ENCODE assay signal across 1 cellular context in the genomic region with DNA sequence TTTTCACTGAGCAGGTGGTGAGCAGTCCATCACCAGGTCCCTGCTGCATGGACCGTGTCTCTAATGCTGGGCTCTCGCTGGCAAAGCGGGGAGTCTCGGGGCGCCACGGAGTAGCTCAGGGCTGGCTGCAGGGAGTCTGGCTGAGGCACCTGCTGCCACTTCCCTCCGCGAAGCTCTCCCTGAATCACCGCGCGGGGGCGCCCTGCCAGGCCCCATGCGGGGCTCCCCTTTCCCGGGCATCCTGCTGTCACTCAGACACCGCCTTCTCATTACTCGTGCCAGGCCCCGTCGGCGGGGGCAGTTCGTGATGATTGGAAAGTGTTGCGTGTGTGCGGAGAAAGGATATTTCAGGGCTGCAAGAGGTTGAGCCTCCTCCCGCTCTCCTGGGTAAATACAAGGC.
TF ChIP-seq lines count a peak whose summit lies in the region.

No MANE protein-coding gene starts in this region.

TF ChIP-seq in GM23338, 12 proteins besides CTCF, POLR2A, EP300 and RAD21 (continued from another document):
- TF ChIP-seq, protein P1, sequence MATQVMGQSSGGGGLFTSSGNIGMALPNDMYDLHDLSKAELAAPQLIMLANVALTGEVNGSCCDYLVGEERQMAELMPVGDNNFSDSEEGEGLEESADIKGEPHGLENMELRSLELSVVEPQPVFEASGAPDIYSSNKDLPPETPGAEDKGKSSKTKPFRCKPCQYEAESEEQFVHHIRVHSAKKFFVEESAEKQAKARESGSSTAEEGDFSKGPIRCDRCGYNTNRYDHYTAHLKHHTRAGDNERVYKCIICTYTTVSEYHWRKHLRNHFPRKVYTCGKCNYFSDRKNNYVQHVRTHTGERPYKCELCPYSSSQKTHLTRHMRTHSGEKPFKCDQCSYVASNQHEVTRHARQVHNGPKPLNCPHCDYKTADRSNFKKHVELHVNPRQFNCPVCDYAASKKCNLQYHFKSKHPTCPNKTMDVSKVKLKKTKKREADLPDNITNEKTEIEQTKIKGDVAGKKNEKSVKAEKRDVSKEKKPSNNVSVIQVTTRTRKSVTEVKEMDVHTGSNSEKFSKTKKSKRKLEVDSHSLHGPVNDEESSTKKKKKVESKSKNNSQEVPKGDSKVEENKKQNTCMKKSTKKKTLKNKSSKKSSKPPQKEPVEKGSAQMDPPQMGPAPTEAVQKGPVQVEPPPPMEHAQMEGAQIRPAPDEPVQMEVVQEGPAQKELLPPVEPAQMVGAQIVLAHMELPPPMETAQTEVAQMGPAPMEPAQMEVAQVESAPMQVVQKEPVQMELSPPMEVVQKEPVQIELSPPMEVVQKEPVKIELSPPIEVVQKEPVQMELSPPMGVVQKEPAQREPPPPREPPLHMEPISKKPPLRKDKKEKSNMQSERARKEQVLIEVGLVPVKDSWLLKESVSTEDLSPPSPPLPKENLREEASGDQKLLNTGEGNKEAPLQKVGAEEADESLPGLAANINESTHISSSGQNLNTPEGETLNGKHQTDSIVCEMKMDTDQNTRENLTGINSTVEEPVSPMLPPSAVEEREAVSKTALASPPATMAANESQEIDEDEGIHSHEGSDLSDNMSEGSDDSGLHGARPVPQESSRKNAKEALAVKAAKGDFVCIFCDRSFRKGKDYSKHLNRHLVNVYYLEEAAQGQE (IDR thresholded peaks at IDR 0.05; ENCODE audit: unreplicated experiment): no peak
- TF ChIP-seq EZH2 (IDR thresholded peaks at IDR 0.05; ENCODE audit: low read depth, unreplicated experiment) (no peak), NANOG (IDR thresholded peaks at IDR 0.05; ENCODE audit: borderline replicate concordance) (no peak), POLR2AphosphoS5 (IDR thresholded peaks at IDR 0.05; ENCODE audit: low read depth) (no peak), CREB1 (CRISPR knock-in tag; IDR thresholded peaks at IDR 0.05; ENCODE audit: low read depth) (no peak)
- TF ChIP-seq, protein P2, sequence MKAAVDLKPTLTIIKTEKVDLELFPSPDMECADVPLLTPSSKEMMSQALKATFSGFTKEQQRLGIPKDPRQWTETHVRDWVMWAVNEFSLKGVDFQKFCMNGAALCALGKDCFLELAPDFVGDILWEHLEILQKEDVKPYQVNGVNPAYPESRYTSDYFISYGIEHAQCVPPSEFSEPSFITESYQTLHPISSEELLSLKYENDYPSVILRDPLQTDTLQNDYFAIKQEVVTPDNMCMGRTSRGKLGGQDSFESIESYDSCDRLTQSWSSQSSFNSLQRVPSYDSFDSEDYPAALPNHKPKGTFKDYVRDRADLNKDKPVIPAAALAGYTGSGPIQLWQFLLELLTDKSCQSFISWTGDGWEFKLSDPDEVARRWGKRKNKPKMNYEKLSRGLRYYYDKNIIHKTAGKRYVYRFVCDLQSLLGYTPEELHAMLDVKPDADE (IDR thresholded peaks at IDR 0.05): no peak
- TF ChIP-seq, protein P3, sequence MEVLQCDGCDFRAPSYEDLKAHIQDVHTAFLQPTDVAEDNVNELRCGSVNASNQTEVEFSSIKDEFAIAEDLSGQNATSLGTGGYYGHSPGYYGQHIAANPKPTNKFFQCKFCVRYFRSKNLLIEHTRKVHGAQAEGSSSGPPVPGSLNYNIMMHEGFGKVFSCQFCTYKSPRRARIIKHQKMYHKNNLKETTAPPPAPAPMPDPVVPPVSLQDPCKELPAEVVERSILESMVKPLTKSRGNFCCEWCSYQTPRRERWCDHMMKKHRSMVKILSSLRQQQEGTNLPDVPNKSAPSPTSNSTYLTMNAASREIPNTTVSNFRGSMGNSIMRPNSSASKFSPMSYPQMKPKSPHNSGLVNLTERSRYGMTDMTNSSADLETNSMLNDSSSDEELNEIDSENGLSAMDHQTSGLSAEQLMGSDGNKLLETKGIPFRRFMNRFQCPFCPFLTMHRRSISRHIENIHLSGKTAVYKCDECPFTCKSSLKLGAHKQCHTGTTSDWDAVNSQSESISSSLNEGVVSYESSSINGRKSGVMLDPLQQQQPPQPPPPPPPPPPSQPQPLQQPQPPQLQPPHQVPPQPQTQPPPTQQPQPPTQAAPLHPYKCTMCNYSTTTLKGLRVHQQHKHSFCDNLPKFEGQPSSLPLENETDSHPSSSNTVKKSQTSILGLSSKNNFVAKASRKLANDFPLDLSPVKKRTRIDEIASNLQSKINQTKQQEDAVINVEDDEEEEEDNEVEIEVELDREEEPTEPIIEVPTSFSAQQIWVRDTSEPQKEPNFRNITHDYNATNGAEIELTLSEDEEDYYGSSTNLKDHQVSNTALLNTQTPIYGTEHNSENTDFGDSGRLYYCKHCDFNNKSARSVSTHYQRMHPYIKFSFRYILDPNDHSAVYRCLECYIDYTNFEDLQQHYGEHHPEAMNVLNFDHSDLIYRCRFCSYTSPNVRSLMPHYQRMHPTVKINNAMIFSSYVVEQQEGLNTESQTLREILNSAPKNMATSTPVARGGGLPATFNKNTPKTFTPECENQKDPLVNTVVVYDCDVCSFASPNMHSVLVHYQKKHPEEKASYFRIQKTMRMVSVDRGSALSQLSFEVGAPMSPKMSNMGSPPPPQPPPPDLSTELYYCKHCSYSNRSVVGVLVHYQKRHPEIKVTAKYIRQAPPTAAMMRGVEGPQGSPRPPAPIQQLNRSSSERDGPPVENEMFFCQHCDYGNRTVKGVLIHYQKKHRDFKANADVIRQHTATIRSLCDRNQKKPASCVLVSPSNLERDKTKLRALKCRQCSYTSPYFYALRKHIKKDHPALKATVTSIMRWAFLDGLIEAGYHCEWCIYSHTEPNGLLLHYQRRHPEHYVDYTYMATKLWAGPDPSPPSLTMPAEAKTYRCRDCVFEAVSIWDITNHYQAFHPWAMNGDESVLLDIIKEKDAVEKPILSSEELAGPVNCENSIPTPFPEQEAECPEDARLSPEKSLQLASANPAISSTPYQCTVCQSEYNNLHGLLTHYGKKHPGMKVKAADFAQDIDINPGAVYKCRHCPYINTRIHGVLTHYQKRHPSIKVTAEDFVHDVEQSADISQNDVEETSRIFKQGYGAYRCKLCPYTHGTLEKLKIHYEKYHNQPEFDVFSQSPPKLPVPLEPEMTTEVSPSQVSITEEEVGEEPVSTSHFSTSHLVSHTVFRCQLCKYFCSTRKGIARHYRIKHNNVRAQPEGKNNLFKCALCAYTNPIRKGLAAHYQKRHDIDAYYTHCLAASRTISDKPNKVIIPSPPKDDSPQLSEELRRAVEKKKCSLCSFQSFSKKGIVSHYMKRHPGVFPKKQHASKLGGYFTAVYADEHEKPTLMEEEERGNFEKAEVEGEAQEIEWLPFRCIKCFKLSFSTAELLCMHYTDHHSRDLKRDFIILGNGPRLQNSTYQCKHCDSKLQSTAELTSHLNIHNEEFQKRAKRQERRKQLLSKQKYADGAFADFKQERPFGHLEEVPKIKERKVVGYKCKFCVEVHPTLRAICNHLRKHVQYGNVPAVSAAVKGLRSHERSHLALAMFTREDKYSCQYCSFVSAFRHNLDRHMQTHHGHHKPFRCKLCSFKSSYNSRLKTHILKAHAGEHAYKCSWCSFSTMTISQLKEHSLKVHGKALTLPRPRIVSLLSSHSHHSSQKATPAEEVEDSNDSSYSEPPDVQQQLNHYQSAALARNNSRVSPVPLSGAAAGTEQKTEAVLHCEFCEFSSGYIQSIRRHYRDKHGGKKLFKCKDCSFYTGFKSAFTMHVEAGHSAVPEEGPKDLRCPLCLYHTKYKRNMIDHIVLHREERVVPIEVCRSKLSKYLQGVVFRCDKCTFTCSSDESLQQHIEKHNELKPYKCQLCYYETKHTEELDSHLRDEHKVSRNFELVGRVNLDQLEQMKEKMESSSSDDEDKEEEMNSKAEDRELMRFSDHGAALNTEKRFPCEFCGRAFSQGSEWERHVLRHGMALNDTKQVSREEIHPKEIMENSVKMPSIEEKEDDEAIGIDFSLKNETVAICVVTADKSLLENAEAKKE (CRISPR knock-in tag; IDR thresholded peaks at IDR 0.05): no peak
